ENCODE assay signal across 1 cellular context in the genomic region with DNA sequence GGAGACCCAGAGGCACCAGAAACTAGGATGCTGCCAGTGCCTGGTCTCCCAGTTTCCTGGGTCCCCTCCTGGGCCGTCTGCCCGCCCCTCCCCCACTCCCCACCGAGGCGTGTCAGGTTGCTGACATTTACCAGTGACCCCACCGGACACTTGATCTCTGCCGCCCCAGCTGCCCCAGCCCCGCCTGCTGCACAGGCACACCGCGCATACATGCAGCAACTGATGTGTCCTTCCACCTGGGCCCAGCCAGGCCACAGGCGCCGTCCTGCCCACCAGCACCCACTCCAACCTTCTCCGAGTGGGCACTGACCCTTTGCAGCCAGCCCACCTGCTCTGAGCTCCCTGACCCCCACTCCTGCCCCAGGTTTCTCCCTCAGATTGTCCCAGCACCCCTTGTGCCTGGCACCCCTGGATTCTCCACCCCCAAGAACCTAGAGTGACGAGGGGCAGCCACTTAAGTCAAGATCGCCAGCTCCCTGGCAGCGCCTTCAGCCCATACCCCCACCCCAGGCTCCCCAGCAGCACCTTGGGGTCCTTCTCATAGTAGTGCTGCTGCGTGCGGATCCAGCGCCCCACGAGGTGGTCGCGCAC.
TF ChIP-seq lines count a peak whose summit lies in the region.

No MANE protein-coding gene starts in this region.

TF ChIP-seq in HepG2, 621 proteins besides CTCF, POLR2A, EP300 and RAD21 (continues in another document):
- TF ChIP-seq SNAPC4 (CRISPR knock-in tag; IDR thresholded peaks at IDR 0.05): no peak
- TF ChIP-seq LRRFIP1 (CRISPR knock-in tag; conservative IDR thresholded peaks at IDR 0.05): no peak
- TF ChIP-seq, protein P1, sequence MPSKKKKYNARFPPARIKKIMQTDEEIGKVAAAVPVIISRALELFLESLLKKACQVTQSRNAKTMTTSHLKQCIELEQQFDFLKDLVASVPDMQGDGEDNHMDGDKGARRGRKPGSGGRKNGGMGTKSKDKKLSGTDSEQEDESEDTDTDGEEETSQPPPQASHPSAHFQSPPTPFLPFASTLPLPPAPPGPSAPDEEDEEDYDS (CRISPR knock-in tag; IDR thresholded peaks at IDR 0.05): no peak
- TF ChIP-seq HHEX (CRISPR knock-in tag; IDR thresholded peaks at IDR 0.05): no peak
- TF ChIP-seq TBP (CRISPR knock-in tag; IDR thresholded peaks at IDR 0.05): no peak
- TF ChIP-seq, protein P2, sequence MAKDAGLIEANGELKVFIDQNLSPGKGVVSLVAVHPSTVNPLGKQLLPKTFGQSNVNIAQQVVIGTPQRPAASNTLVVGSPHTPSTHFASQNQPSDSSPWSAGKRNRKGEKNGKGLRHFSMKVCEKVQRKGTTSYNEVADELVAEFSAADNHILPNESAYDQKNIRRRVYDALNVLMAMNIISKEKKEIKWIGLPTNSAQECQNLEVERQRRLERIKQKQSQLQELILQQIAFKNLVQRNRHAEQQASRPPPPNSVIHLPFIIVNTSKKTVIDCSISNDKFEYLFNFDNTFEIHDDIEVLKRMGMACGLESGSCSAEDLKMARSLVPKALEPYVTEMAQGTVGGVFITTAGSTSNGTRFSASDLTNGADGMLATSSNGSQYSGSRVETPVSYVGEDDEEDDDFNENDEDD (CRISPR knock-in tag; IDR thresholded peaks at IDR 0.05; ENCODE audit: borderline replicate concordance): no peak
- 0 out of 2 replicates have a peak, but pooled peaks have one; percentile 18 for TF ChIP-seq THAP11 (CRISPR knock-in tag; IDR thresholded peaks at IDR 0.05)
- TF ChIP-seq ZNF530 (CRISPR knock-in tag; IDR thresholded peaks at IDR 0.05; ENCODE audit: low read depth): no peak
- TF ChIP-seq ZBTB42 (CRISPR knock-in tag; IDR thresholded peaks at IDR 0.05): no peak
- TF ChIP-seq, protein P3, sequence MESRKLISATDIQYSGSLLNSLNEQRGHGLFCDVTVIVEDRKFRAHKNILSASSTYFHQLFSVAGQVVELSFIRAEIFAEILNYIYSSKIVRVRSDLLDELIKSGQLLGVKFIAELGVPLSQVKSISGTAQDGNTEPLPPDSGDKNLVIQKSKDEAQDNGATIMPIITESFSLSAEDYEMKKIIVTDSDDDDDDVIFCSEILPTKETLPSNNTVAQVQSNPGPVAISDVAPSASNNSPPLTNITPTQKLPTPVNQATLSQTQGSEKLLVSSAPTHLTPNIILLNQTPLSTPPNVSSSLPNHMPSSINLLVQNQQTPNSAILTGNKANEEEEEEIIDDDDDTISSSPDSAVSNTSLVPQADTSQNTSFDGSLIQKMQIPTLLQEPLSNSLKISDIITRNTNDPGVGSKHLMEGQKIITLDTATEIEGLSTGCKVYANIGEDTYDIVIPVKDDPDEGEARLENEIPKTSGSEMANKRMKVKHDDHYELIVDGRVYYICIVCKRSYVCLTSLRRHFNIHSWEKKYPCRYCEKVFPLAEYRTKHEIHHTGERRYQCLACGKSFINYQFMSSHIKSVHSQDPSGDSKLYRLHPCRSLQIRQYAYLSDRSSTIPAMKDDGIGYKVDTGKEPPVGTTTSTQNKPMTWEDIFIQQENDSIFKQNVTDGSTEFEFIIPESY (CRISPR knock-in tag; IDR thresholded peaks at IDR 0.05): peak; percentile 40; the same call in 1 of the 2 replicates
- TF ChIP-seq MAX (IDR thresholded peaks at IDR 0.05): no peak
- TF ChIP-seq, protein P4, sequence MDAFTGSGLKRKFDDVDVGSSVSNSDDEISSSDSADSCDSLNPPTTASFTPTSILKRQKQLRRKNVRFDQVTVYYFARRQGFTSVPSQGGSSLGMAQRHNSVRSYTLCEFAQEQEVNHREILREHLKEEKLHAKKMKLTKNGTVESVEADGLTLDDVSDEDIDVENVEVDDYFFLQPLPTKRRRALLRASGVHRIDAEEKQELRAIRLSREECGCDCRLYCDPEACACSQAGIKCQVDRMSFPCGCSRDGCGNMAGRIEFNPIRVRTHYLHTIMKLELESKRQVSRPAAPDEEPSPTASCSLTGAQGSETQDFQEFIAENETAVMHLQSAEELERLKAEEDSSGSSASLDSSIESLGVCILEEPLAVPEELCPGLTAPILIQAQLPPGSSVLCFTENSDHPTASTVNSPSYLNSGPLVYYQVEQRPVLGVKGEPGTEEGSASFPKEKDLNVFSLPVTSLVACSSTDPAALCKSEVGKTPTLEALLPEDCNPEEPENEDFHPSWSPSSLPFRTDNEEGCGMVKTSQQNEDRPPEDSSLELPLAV (CRISPR knock-in tag; conservative IDR thresholded peaks at IDR 0.05; ENCODE audit: low read depth): no peak
- no peak for TF ChIP-seq MYPOP (CRISPR knock-in tag; IDR thresholded peaks at IDR 0.05)
- no peak for TF ChIP-seq NKX3-1 (CRISPR knock-in tag; IDR thresholded peaks at IDR 0.05)
- no peak for TF ChIP-seq AKAP8 (CRISPR knock-in tag; IDR thresholded peaks at IDR 0.05)
- TF ChIP-seq, protein P5, sequence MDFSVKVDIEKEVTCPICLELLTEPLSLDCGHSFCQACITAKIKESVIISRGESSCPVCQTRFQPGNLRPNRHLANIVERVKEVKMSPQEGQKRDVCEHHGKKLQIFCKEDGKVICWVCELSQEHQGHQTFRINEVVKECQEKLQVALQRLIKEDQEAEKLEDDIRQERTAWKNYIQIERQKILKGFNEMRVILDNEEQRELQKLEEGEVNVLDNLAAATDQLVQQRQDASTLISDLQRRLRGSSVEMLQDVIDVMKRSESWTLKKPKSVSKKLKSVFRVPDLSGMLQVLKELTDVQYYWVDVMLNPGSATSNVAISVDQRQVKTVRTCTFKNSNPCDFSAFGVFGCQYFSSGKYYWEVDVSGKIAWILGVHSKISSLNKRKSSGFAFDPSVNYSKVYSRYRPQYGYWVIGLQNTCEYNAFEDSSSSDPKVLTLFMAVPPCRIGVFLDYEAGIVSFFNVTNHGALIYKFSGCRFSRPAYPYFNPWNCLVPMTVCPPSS (IDR thresholded peaks at IDR 0.05): no peak
- TF ChIP-seq ZFAT (CRISPR knock-in tag; conservative IDR thresholded peaks at IDR 0.05): no peak
- TF ChIP-seq, protein P6, sequence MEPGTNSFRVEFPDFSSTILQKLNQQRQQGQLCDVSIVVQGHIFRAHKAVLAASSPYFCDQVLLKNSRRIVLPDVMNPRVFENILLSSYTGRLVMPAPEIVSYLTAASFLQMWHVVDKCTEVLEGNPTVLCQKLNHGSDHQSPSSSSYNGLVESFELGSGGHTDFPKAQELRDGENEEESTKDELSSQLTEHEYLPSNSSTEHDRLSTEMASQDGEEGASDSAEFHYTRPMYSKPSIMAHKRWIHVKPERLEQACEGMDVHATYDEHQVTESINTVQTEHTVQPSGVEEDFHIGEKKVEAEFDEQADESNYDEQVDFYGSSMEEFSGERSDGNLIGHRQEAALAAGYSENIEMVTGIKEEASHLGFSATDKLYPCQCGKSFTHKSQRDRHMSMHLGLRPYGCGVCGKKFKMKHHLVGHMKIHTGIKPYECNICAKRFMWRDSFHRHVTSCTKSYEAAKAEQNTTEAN (CRISPR knock-in tag; conservative IDR thresholded peaks at IDR 0.05): no peak
- TF ChIP-seq HOXD1 (CRISPR knock-in tag; IDR thresholded peaks at IDR 0.05): no peak
- TF ChIP-seq, protein P7, sequence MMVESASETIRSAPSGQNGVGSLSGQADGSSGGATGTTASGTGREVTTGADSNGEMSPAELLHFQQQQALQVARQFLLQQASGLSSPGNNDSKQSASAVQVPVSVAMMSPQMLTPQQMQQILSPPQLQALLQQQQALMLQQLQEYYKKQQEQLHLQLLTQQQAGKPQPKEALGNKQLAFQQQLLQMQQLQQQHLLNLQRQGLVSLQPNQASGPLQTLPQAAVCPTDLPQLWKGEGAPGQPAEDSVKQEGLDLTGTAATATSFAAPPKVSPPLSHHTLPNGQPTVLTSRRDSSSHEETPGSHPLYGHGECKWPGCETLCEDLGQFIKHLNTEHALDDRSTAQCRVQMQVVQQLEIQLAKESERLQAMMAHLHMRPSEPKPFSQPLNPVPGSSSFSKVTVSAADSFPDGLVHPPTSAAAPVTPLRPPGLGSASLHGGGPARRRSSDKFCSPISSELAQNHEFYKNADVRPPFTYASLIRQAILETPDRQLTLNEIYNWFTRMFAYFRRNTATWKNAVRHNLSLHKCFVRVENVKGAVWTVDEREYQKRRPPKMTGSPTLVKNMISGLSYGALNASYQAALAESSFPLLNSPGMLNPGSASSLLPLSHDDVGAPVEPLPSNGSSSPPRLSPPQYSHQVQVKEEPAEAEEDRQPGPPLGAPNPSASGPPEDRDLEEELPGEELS (CRISPR knock-in tag; IDR thresholded peaks at IDR 0.05): no peak
- TF ChIP-seq FOXA3 (CRISPR knock-in tag; IDR thresholded peaks at IDR 0.05): no peak
- no peak for TF ChIP-seq MAZ (IDR thresholded peaks at IDR 0.05; ENCODE audit: borderline replicate concordance, low read depth, low read length)
- TF ChIP-seq MAZ (CRISPR knock-in tag; IDR thresholded peaks at IDR 0.05; ENCODE audit: low read depth): no peak
- no peak for TF ChIP-seq HMG20A (CRISPR knock-in tag; IDR thresholded peaks at IDR 0.05; ENCODE audit: borderline replicate concordance)
- no peak for TF ChIP-seq TEAD2 (CRISPR knock-in tag; IDR thresholded peaks at IDR 0.05)
- no peak for TF ChIP-seq ZFYVE20 (CRISPR knock-in tag; IDR thresholded peaks at IDR 0.05; ENCODE audit: borderline replicate concordance, low read depth)
- TF ChIP-seq JDP2 (CRISPR knock-in tag; IDR thresholded peaks at IDR 0.05; ENCODE audit: borderline replicate concordance): no peak
- TF ChIP-seq REST (IDR thresholded peaks at IDR 0.05; ENCODE audit: borderline replicate concordance in 1 of 2, low read depth in 1 of 2, low read length in 2 of 2): no peak
